26 cellular contexts compared by ENCODE assay signal in genomic region chr5:35365756-35366155, GRCh38.
"Had no signal": no experiment of that assay in that cellular context is flagged by ENCODE, and none has a peak within 500 bp of the region (broad histone marks: within the 10 kb centered on the region; RNA-seq: fewer than 3 reads in every experiment).

No MANE protein-coding gene starts in this region.

- H3K4me1 Mint-ChIP-seq: central memory CD8-positive, alpha-beta T cell; immature natural killer cell had no signal

- H3K36me3 ChIP-seq: gastroesophageal sphincter, neutrophil, right atrium auricular region, sigmoid colon, tibial nerve, upper lobe of right lung had no signal

- H3K9me3 Mint-ChIP-seq: nephron progenitor cell; stimulated activated memory B cell treated with anti-CD40 and anti-IgM and Interleukin-4, amounts not matched to agents 10 μg/mL and 1 μg/mL and 100 μg/mL, for 72 hours; stimulated activated naive CD8-positive, alpha-beta T cell treated with anti-CD3 and anti-CD28 coated beads, Interleukin-15, Interleukin-2, amounts not matched to agents 100 ng/mL and 50 ng/mL, for 24 hours had no signal

- H3K4me3 ChIP-seq: dorsolateral prefrontal cortex, gastroesophageal sphincter, lung, right atrium auricular region, sigmoid colon, testis, tibial nerve, upper lobe of right lung had no signal

- H3K36me3 Mint-ChIP-seq: immature natural killer cell; naive thymus-derived CD4-positive, alpha-beta T cell; stimulated activated memory B cell treated with anti-CD40 and anti-IgM and Interleukin-4, amounts not matched to agents 10 μg/mL and 1 μg/mL and 100 μg/mL, for 72 hours had no signal

- H3K27me3 ChIP-seq: gastroesophageal sphincter, neutrophil, right atrium auricular region, sigmoid colon, testis, tibial nerve, upper lobe of right lung had no signal

- FAIRE-seq: keratinocyte had no signal

- H3K9me3 ChIP-seq: gastroesophageal sphincter, neutrophil, right atrium auricular region, sigmoid colon, testis, tibial nerve, upper lobe of right lung had no signal

- H3K4me1 ChIP-seq: gastroesophageal sphincter, right atrium auricular region, sigmoid colon, testis, upper lobe of right lung had no signal

- H3K4me3 Mint-ChIP-seq: central memory CD8-positive, alpha-beta T cell; immature natural killer cell; naive thymus-derived CD4-positive, alpha-beta T cell; nephron progenitor cell; stimulated activated memory B cell treated with anti-CD40 and anti-IgM and Interleukin-4, amounts not matched to agents 10 μg/mL and 1 μg/mL and 100 μg/mL, for 72 hours; stimulated activated naive CD8-positive, alpha-beta T cell treated with anti-CD3 and anti-CD28 coated beads, Interleukin-15, Interleukin-2, amounts not matched to agents 100 ng/mL and 50 ng/mL, for 24 hours had no signal

- DNase-seq: cortex of kidney; dorsolateral prefrontal cortex; effector CD8-positive, alpha-beta T cell; foreskin fibroblast; glutamatergic neuron; immature natural killer cell; left cardiac atrium; left ventricle myocardium superior; mesenchymal stem cell; midbrain; naive thymus-derived CD4-positive, alpha-beta T cell; nephron progenitor cell; sigmoid colon; stimulated activated CD4-positive, alpha-beta T cell treated with anti-CD3 and anti-CD28 coated beads, Interleukin-4, amount 100 ng/mL, for 1 hour; stimulated activated CD8-positive, alpha-beta memory T cell treated with anti-CD3 and anti-CD28 coated beads, Interleukin-4, amount 100 ng/mL, for 48 hours; testis; upper lobe of right lung had no signal

- H3K27me3 Mint-ChIP-seq: stimulated activated memory B cell treated with anti-CD40 and anti-IgM and Interleukin-4, amounts not matched to agents 10 μg/mL and 1 μg/mL and 100 μg/mL, for 72 hours had no signal

- H3K27ac ChIP-seq: dorsolateral prefrontal cortex, gastroesophageal sphincter, neutrophil, right atrium auricular region, sigmoid colon, testis, tibial nerve, upper lobe of right lung had no signal

- H3K27ac Mint-ChIP-seq: immature natural killer cell; naive thymus-derived CD4-positive, alpha-beta T cell; nephron progenitor cell; stimulated activated memory B cell treated with anti-CD40 and anti-IgM and Interleukin-4, amounts not matched to agents 10 μg/mL and 1 μg/mL and 100 μg/mL, for 72 hours; stimulated activated naive CD8-positive, alpha-beta T cell treated with anti-CD3 and anti-CD28 coated beads, Interleukin-15, Interleukin-2, amounts not matched to agents 100 ng/mL and 50 ng/mL, for 24 hours had no signal
